In genomic region chr3:158104346-158105020, GRCh38 we compare ENCODE assay signal across 10 cellular contexts. TPM values are rescaled to one million over a fixed set of nuclear protein-coding genes. Genes with fewer than 3 reads are reported as not detected.
A peak's percentile ranks its signal among the peaks of the same experiment; 100 is the strongest.
DNase-seq lines count a peak whose midpoint lies in the region; ATAC-seq and TF ChIP-seq lines count a peak whose summit lies in the region.
"Had no signal": no experiment of that assay in that cellular context is flagged by ENCODE, and none has a peak within 500 bp of the region (broad histone marks: within the 10 kb centered on the region; RNA-seq: fewer than 3 reads in every experiment).

No MANE protein-coding gene starts in this region.

- H3K27ac ChIP-seq in CD4-positive, alpha-beta T cell (ENCODE audit: low read depth, low read length) = no peak overlapping the region

- no peaks in the 10 kb centered on the region for H3K36me3 Mint-ChIP-seq in CD4-positive, alpha-beta T cell (ENCODE audit: low read depth)
- H3K36me3 Mint-ChIP-seq in HFFc6 (ENCODE audit: low read depth) = peaks cover 9% of the 10 kb centered on the region
- no peaks in the 10 kb centered on the region for H3K36me3 Mint-ChIP-seq in nephron (ENCODE audit: low read depth)

- peaks cover 4% of the 10 kb centered on the region for H3K9me3 Mint-ChIP-seq in CD4-positive, alpha-beta T cell
- H3K9me3 Mint-ChIP-seq in HFFc6 = no peaks in the 10 kb centered on the region
- no peaks in the 10 kb centered on the region for H3K9me3 Mint-ChIP-seq in nephron

- DNase-seq in CD4-positive, alpha-beta T cell = no peak
- no peak for DNase-seq in HFFc6
- peak; percentile 7 for DNase-seq in astrocyte of the hippocampus (ENCODE audit: low read depth, low spot score)
- no peak for DNase-seq in SKM-1 (lab: John Stamatoyannopoulos, UW; ENCODE audit: unreplicated experiment)
- DNase-seq in amniotic stem cell (lab: John Stamatoyannopoulos, UW) = no peak
- no peak for DNase-seq in nucleus accumbens (lab: John Stamatoyannopoulos, UW)
- DNase-seq: foreskin melanocyte had no signal

- intact Hi-C loops in CD4-positive, alpha-beta T cell (cut with DNase I, micrococcal nuclease) = no loop called here

- H3K4me3 Mint-ChIP-seq in CD4-positive, alpha-beta T cell = peak overlapping the region; percentile 64
- H3K4me3 Mint-ChIP-seq in HFFc6 (peak overlapping the region; percentile 95), nephron (peak overlapping the region; percentile 45 to 60 (median 50))

- H3K9me3 ChIP-seq in CD4-positive, alpha-beta T cell (ENCODE audit: control insufficient read depth, low read length) = peaks cover 26% of the 10 kb centered on the region
- H3K9me3 ChIP-seq: ascending aorta had no signal

- no peak for ATAC-seq in CD4-positive, alpha-beta T cell (ENCODE audit: poor library complexity)
- no peak for ATAC-seq in HG03565 (IDR thresholded peaks at IDR 0.05; ENCODE audit: unreplicated experiment)

- TF ChIP-seq CTCF in CD4-positive, alpha-beta T cell (IDR thresholded peaks at IDR 0.05) = no peak
- no peak for TF ChIP-seq CTCF in HFFc6 (IDR thresholded peaks at IDR 0.05)
- no peak for TF ChIP-seq CTCF in nephron (IDR thresholded peaks at IDR 0.05; ENCODE audit: unreplicated experiment in 3 of 3)

- peaks cover 99% of the 10 kb centered on the region for H3K27me3 ChIP-seq in CD4-positive, alpha-beta T cell (ENCODE audit: control insufficient read depth, insufficient read depth, low read length)

- no peak overlapping the region for H3K27ac Mint-ChIP-seq in CD4-positive, alpha-beta T cell
- H3K27ac Mint-ChIP-seq in HFFc6 (peak overlapping the region; percentile 82), nephron (no peak overlapping the region)

- peaks cover 96% of the 10 kb centered on the region for H3K27me3 Mint-ChIP-seq in CD4-positive, alpha-beta T cell
- H3K27me3 Mint-ChIP-seq in HFFc6 (ENCODE audit: insufficient read depth) (peaks cover 21% of the 10 kb centered on the region), nephron (ENCODE audit: low read depth) (peaks cover 98% of the 10 kb centered on the region)

- CTCF ChIA-PET in CD4-positive, alpha-beta T cell (lab: Charles Lee) = interaction anchor here (0.8 kb wide), 1 partner anchor 540 kb away, joined by 3 read pairs; the partner anchor contains the start of gene GFM1

- peaks cover 45% of the 10 kb centered on the region for H3K4me1 Mint-ChIP-seq in CD4-positive, alpha-beta T cell (ENCODE audit: low read depth)
- H3K4me1 Mint-ChIP-seq in HFFc6 (ENCODE audit: low read depth) (peaks cover 46% of the 10 kb centered on the region), nephron (peaks cover 51% of the 10 kb centered on the region)

- POLR2A ChIA-PET in CD4-positive, alpha-beta T cell (lab: Charles Lee) = no interaction called here

RNA-seq across cellular contexts. Expression of gene SHOX2, which starts 1.7 kb away (rescaled TPM):
- total RNA-seq in CD4-positive, alpha-beta T cell = not detected
- total RNA-seq in HFFc6 (2021; fragmentation: NEBNext Ultra II Directional; extraction: Animal tissue kit (Norgen Biotek cat#: 25700)) = 10 to 100 TPM in 4 of 6 experiments, 1 to 10 TPM in 2; 7.3 to 19.1 (median 15.0) TPM
- total RNA-seq: ascending aorta had no signal

RNA-seq across cellular contexts. Expression of gene RSRC1, which starts 5.4 kb away (rescaled TPM):
- 10 to 100 TPM; 22.3 to 24.6 TPM for total RNA-seq in CD4-positive, alpha-beta T cell
- total RNA-seq in HFFc6 (2021; fragmentation: NEBNext Ultra II Directional; extraction: Animal tissue kit (Norgen Biotek cat#: 25700)) = 10 to 100 TPM; 20.5 to 37.6 (median 33.0) TPM

Comparison
In these comparisons a context has a peak if more than half of its experiments do, and no peak if none do; other contexts are left out.
1. RNA of gene SHOX2, which starts 1.7 kb away (total RNA-seq): 7.3 to 19.1 TPM in HFFc6; not detected in CD4-positive, alpha-beta T cell; every median in the first group is over 4 times any median in the second.
2. Peak in every context shown above with its lines, with median percentiles within 50 percentile points of each other: H3K4me3 Mint-ChIP-seq.